ENCODE assay signal across 12 cellular contexts in genomic region chr10:121687094-121687850, GRCh38.
"Had no signal": no experiment of that assay in that cellular context is flagged by ENCODE, and none has a peak within 500 bp of the region (broad histone marks: within the 10 kb centered on the region; RNA-seq: fewer than 3 reads in every experiment).

No MANE protein-coding gene starts in this region.

- H3K4me3 ChIP-seq: adrenal gland, psoas muscle, sigmoid colon, thyroid gland had no signal

- H3K27ac ChIP-seq: adrenal gland, psoas muscle, sigmoid colon, thyroid gland had no signal

- DNase-seq: activated gamma-delta T cell treated with Interleukin-2 at 50 U/mL for 16 hours; adrenal gland; dermis blood vessel endothelial cell; foreskin fibroblast; hippocampal formation; psoas muscle; sigmoid colon; stimulated activated CD4-positive, alpha-beta T cell treated with anti-CD3 and anti-CD28 coated beads, Interleukin-4, amount 100 ng/mL, for 24 hours; thyroid gland had no signal

- ATAC-seq: activated CD4-positive, CD25-positive, alpha-beta regulatory T cell treated with anti-CD3 and anti-CD28 coated beads, Interleukin-2, amount 50 U/mL, for 24 hours; activated naive CD4-positive, alpha-beta T cell treated with anti-CD3 and anti-CD28 coated beads, Interleukin-2, amount 50 U/mL, for 72 hours; psoas muscle; stimulated activated effector memory CD8-positive, alpha-beta T cell treated with anti-CD3 and anti-CD28 coated beads, Interleukin-12 subunit alpha, Interleukin-12 subunit beta, amount 100 ng/mL, for 72 hours had no signal

- H3K9me3 ChIP-seq: adrenal gland, psoas muscle, sigmoid colon, thyroid gland had no signal

- H3K36me3 ChIP-seq: adrenal gland, sigmoid colon, thyroid gland had no signal

- H3K27me3 ChIP-seq: adrenal gland, sigmoid colon, thyroid gland had no signal

- H3K4me1 ChIP-seq: adrenal gland, psoas muscle, sigmoid colon had no signal
